8 cellular contexts compared by ENCODE assay signal in the genomic region with DNA sequence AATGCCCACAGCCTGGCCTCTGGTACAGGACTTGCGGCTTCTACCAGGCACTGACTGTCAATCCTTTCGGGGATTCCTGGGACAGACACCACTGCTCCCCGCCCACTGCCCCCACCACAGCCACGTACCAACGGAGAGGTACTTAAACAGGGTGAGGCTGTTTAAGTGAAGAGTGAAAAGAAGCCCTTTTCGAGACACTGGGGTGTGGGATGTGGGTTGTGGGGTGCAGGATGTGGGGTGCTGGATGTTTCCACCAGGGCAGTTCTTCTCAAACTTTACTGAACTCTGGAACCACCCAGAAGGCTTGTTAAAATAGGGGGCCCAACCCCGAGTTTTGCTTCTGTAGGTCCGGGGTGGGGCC. TPM values are rescaled to one million over a fixed set of nuclear protein-coding genes. Genes with fewer than 3 reads are reported as not detected.
DNase-seq lines count a peak whose midpoint lies in the region; ATAC-seq, FAIRE-seq and TF ChIP-seq lines count a peak whose summit lies in the region.

No MANE protein-coding gene starts in this region.

- H3K9me3 ChIP-seq in adrenal gland (replicated peaks in 1 of 3): no peaks in the 10 kb centered on the region
- H3K9me3 ChIP-seq in mucosa of descending colon: no peaks in the 10 kb centered on the region
- no peaks in the 10 kb centered on the region for H3K9me3 ChIP-seq in subcutaneous abdominal adipose tissue (ENCODE audit: control insufficient read depth in 5 of 5, low read length in 5 of 5)
- H3K9me3 ChIP-seq in MG63: no peaks in the 10 kb centered on the region

- FAIRE-seq in GM19239 (lab: Jason Lieb, UNC): no peak

- no peaks in the 10 kb centered on the region for H3K36me3 ChIP-seq in adrenal gland (replicated peaks in 1 of 2)
- H3K36me3 ChIP-seq in mucosa of descending colon (ENCODE audit: low read depth): no peaks in the 10 kb centered on the region
- H3K36me3 ChIP-seq in subcutaneous abdominal adipose tissue (ENCODE audit: control insufficient read depth in 5 of 5, insufficient read depth in 5 of 5, low read length in 5 of 5): no peaks in the 10 kb centered on the region
- H3K36me3 ChIP-seq in MG63: no peaks in the 10 kb centered on the region

- no peak for TF ChIP-seq POLR2A in adrenal gland (IDR thresholded peaks at IDR 0.05)

- no peaks in the 10 kb centered on the region for H3K27me3 ChIP-seq in adrenal gland
- H3K27me3 ChIP-seq in subcutaneous abdominal adipose tissue (ENCODE audit: control insufficient read depth in 5 of 5, insufficient read depth in 4 of 5, low read length in 5 of 5): no peaks in the 10 kb centered on the region
- no peaks in the 10 kb centered on the region for H3K27me3 ChIP-seq in MG63

- intact Hi-C loops in adrenal gland (cut with DNase I) (no loop called here), mucosa of descending colon (cut with DNase I, micrococcal nuclease) (no loop called here)

- peak; percentile 29 to 93 (median 61) for DNase-seq in T-helper 2 cell
- no peak for DNase-seq in adrenal gland
- DNase-seq in mucosa of descending colon: peak in 2 of 3 donors; percentile 47 to 50
- no peak for DNase-seq in mucosa of gallbladder (ENCODE audit: low spot score)
- no peak for DNase-seq in GM19239 (ENCODE audit: insufficient read length, low spot score)
- DNase-seq in MG63: no peak

- peak overlapping the region; percentile 35 to 79 (median 66) for H3K9ac ChIP-seq in subcutaneous abdominal adipose tissue (ENCODE audit: low read length in 5 of 5)

- 31 to 60% (median 50%) methylated on average over 8 of the region's 8 CpGs for WGBS in adrenal gland, 4 donors

- TF ChIP-seq CTCF in adrenal gland (IDR thresholded peaks at IDR 0.05) (no peak), mucosa of descending colon (IDR thresholded peaks at IDR 0.05) (no peak)

- H3K4me1 ChIP-seq in adrenal gland (replicated peaks in 1 of 2) (peaks cover 0 to 19% of the 10 kb centered on the region in 2 donors), mucosa of descending colon (ENCODE audit: low read depth) (peaks cover 21% of the 10 kb centered on the region), subcutaneous abdominal adipose tissue (ENCODE audit: control insufficient read depth in 5 of 5, insufficient read depth in 5 of 5, low read length in 5 of 5) (peaks cover 14 to 86% (median 84%) of the 10 kb centered on the region in 5 donors)

- H3K27ac ChIP-seq in adrenal gland (peak overlapping the region in 3 of 5 donors; percentile 57 to 84 (median 64)), subcutaneous abdominal adipose tissue (ENCODE audit: low read depth, low read length) (peak overlapping the region; percentile 79)

- peak overlapping the region in 1 of 4 donors; percentile 66 for H3K4me3 ChIP-seq in adrenal gland
- no peak overlapping the region for H3K4me3 ChIP-seq in mucosa of descending colon
- H3K4me3 ChIP-seq in subcutaneous abdominal adipose tissue (ENCODE audit: low read depth in 1 of 5, low read length in 5 of 5): peak overlapping the region; percentile 39 to 81 (median 47)
- H3K4me3 ChIP-seq in MG63: no peak overlapping the region

- ATAC-seq in mucosa of descending colon (peak; percentile 64), GM18907 (IDR thresholded peaks at IDR 0.05; ENCODE audit: unreplicated experiment) (no peak)

RNA-seq across cellular contexts. Expression of a gene that starts 34.2 kb away (rescaled TPM):
- total RNA-seq in adrenal gland (10 to 100 TPM in 4 of 8 donors, 1 to 10 TPM in 4; 6.6 to 19.4 (median 10.0) TPM), mucosa of descending colon (10 to 100 TPM; 21.8 to 46.2 (median 35.1) TPM), mucosa of gallbladder (21.8 TPM)
- polyA plus RNA-seq in adrenal gland: 10 to 100 TPM in 2 of 3 donors, 1 to 10 TPM in 1; 1.7 to 21.4 (median 19.7) TPM
- 24.0 and 45.5 TPM in 2 replicates for total RNA-seq in MG63 (2014; rRNA removed; shearing (Covaris generic); ENCODE audit: low replicate concordance)

Comparison
In these comparisons a context has a peak if more than half of its experiments do, and no peak if none do; other contexts are left out.
1. DNase-seq: peak in T-helper 2 cell (5 of 5) and mucosa of descending colon (2 of 3); none in adrenal gland (0 of 7), mucosa of gallbladder (single experiment), GM19239 (single experiment) and MG63 (single experiment).
2. H3K4me3 ChIP-seq: peak in subcutaneous abdominal adipose tissue (5 of 5); none in mucosa of descending colon (single experiment) and MG63 (single experiment).